Comparison of ENCODE assay signal across 9 cellular contexts in genomic region chr1:228059536-228060457, GRCh38. TPM values are rescaled to one million over a fixed set of nuclear protein-coding genes. Genes with fewer than 3 reads are reported as not detected.
DNase-seq lines count a peak whose midpoint lies in the region; ATAC-seq and TF ChIP-seq lines count a peak whose summit lies in the region.
"Had no signal": no experiment of that assay in that cellular context is flagged by ENCODE, and none has a peak within 500 bp of the region (broad histone marks: within the 10 kb centered on the region; RNA-seq: fewer than 3 reads in every experiment).

No MANE protein-coding gene starts in this region.

- H3K36me3 Mint-ChIP-seq in natural killer cell, result no peaks in the 10 kb centered on the region

- no peak overlapping the region for H2AFZ ChIP-seq in Karpas-422 (ENCODE audit: low read length)

- H3K79me2 ChIP-seq in Karpas-422 (ENCODE audit: low read length), result no peaks in the 10 kb centered on the region

- peak overlapping the region; percentile 65 for H3K4me3 Mint-ChIP-seq in natural killer cell

- H3K36me3 ChIP-seq in Karpas-422 (ENCODE audit: insufficient read depth, low read length) (no peaks in the 10 kb centered on the region), transverse colon (no peaks in the 10 kb centered on the region)

- DNase-seq in CMK (ENCODE audit: low read depth) (peak; percentile 59), Karpas-422 (peak; percentile 71), natural killer cell (no peak), transverse colon (peak; percentile 97), UCSD-AML1 (lab: John Stamatoyannopoulos, UW; ENCODE audit: unreplicated experiment) (no peak)
- DNase-seq in activated CD4-positive, alpha-beta T cell treated with anti-CD3 and anti-CD28 coated beads for 4 hours, result peak; percentile 59 to 70
- peak; percentile 63 for DNase-seq in effector CD8-positive, alpha-beta T cell (lab: John Stamatoyannopoulos, UW)

- no peak overlapping the region for H3K27ac ChIP-seq in Karpas-422 (ENCODE audit: low read length)
- H3K27ac ChIP-seq in transverse colon, result peak overlapping the region in 3 of 4 donors; percentile 70 to 80 (median 73)

- peaks cover 32 to 33% of the 10 kb centered on the region in 2 donors for H3K27me3 Mint-ChIP-seq in natural killer cell (ENCODE audit: low read depth in 2 of 2)

- intact Hi-C loops in natural killer cell (cut with micrococcal nuclease) (no loop called here), transverse colon (cut with DNase I; ENCODE audit: low total_unique reads) (no loop called here)

- 0 to 4% methylated on average over 2 to 16 of the region's 35 CpGs for WGBS in transverse colon (ENCODE audit: low coverage in 1 of 2), 2 donors

- no peaks in the 10 kb centered on the region for H3K9me3 Mint-ChIP-seq in natural killer cell

- no peak for TF ChIP-seq CTCF in natural killer cell (IDR thresholded peaks at IDR 0.05)
- no peak for TF ChIP-seq CTCF in transverse colon (IDR thresholded peaks at IDR 0.05)

- TF ChIP-seq POLR2A in transverse colon (IDR thresholded peaks at IDR 0.05), result peak; percentile 41

- no peaks in the 10 kb centered on the region for H3K9me2 ChIP-seq in Karpas-422 (replicated peaks; ENCODE audit: insufficient read depth, low read length)

- no peak for TF ChIP-seq EP300 in transverse colon (IDR thresholded peaks at IDR 0.05; ENCODE audit: low read depth)

- H3K27ac Mint-ChIP-seq in natural killer cell, result no peak overlapping the region

- H3K4me1 Mint-ChIP-seq in natural killer cell, result peaks cover 0 to 11% of the 10 kb centered on the region in 2 donors

- no peak overlapping the region for H3K9ac ChIP-seq in Karpas-422 (ENCODE audit: low read length)

- in situ Hi-C loops in transverse colon (cut with MboI; ENCODE audit: low pct_ligation_motif_present in 1 of 4, low pct_unique_long_range_greater_than_20kb in 1 of 4, low sequenced_read_pairs in 3 of 4), result no loop called here

- H3K4me1 ChIP-seq in Karpas-422 (ENCODE audit: low read length), result no peaks in the 10 kb centered on the region
- peaks cover 0 to 22% (median 14%) of the 10 kb centered on the region in 4 donors for H3K4me1 ChIP-seq in transverse colon

- H3K4me3 ChIP-seq in Karpas-422 (ENCODE audit: low read length) (no peak overlapping the region), transverse colon (peak overlapping the region in 3 of 4 donors; percentile 22 to 59 (median 38))

- H4K20me1 ChIP-seq in Karpas-422 (ENCODE audit: insufficient read depth, low read depth, low read length), result no peaks in the 10 kb centered on the region

- ATAC-seq in natural killer cell, result peak; percentile 42 to 67 (median 50)
- no peak for ATAC-seq in HG03469 (IDR thresholded peaks at IDR 0.05; ENCODE audit: unreplicated experiment)

- H3K27me3 ChIP-seq in Karpas-422 (ENCODE audit: low read length) (no peaks in the 10 kb centered on the region), transverse colon (peaks cover 85% of the 10 kb centered on the region)

- no peaks in the 10 kb centered on the region for H3K9me3 ChIP-seq in Karpas-422 (ENCODE audit: low read length)
- H3K9me3 ChIP-seq in transverse colon, result no peaks in the 10 kb centered on the region

- H3K4me2 ChIP-seq in Karpas-422 (ENCODE audit: low read depth, low read length, poor library complexity, severe bottlenecking), result no peak overlapping the region

RNA-seq across cellular contexts. Expression of gene ARF1, which starts 22.7 kb away (rescaled TPM):
- total RNA-seq in Karpas-422 (2014; rRNA removed; shearing (Covaris generic); ENCODE audit: low replicate concordance), result 107 and 139 TPM in 2 replicates
- total RNA-seq in natural killer cell, result 100 to 1,000 TPM; 368 to 427 (median 424) TPM
- 100 to 1,000 TPM; 303 to 452 (median 375) TPM for total RNA-seq in transverse colon

RNA-seq across cellular contexts. Expression of gene C1orf35, which starts 43.3 kb away (rescaled TPM):
- 10.4 and 24.7 TPM in 2 replicates for total RNA-seq in Karpas-422 (2014; rRNA removed; shearing (Covaris generic); ENCODE audit: low replicate concordance)
- total RNA-seq in natural killer cell, result 10 to 100 TPM; 18.9 to 21.6 (median 19.6) TPM
- total RNA-seq in transverse colon, result 10 to 100 TPM; 11.6 to 17.1 (median 15.7) TPM

RNA-seq across cellular contexts. Expression of gene MRPL55, which starts 49.3 kb away (rescaled TPM):
- 76.6 and 79.2 TPM in 2 replicates for total RNA-seq in Karpas-422 (2014; rRNA removed; shearing (Covaris generic); ENCODE audit: low replicate concordance)
- total RNA-seq in natural killer cell, result 10 to 100 TPM; 50.0 to 70.6 (median 64.1) TPM
- total RNA-seq in transverse colon, result 10 to 100 TPM; 47.1 to 95.5 (median 77.1) TPM

RNA-seq across cellular contexts. Expression of gene WNT3A, which starts 53.0 kb away (rescaled TPM):
- not detected in 2 replicates for total RNA-seq in Karpas-422 (2014; rRNA removed; shearing (Covaris generic); ENCODE audit: low replicate concordance)
- total RNA-seq in natural killer cell (not detected), transverse colon (not detected)
- total RNA-seq: fibroblast of lung had no signal

Comparison
In these comparisons a context has a peak if more than half of its experiments do, and no peak if none do; other contexts are left out.
1. DNase-seq: peak in CMK (single experiment), Karpas-422 (single experiment), activated CD4-positive, alpha-beta T cell treated with anti-CD3 and anti-CD28 coated beads for 4 hours (2 of 2), effector CD8-positive, alpha-beta T cell (single experiment) and transverse colon (single experiment); none in natural killer cell (single experiment) and UCSD-AML1 (single experiment).